In genomic region chr7:20144801-20145200, GRCh38 we compare ENCODE assay signal across 15 cellular contexts.
A peak's percentile ranks its signal among the peaks of the same experiment; 100 is the strongest.
DNase-seq lines count a peak whose midpoint lies in the region; FAIRE-seq and TF ChIP-seq lines count a peak whose summit lies in the region.
"Had no signal": no experiment of that assay in that cellular context is flagged by ENCODE, and none has a peak within 500 bp of the region (broad histone marks: within the 10 kb centered on the region; RNA-seq: fewer than 3 reads in every experiment).

No MANE protein-coding gene starts in this region.

- DNase-seq in GM19239 (ENCODE audit: insufficient read length, low spot score) (no peak), bronchial epithelial cell (ENCODE audit: low read depth) (peak; percentile 74), sigmoid colon (no peak), MV-4-11 (lab: John Stamatoyannopoulos, UW) (no peak), SK-N-SH (no peak), esophagus muscularis mucosa (ENCODE audit: extremely low spot score) (no peak)
- DNase-seq: CD4-positive, CD25-positive, alpha-beta regulatory T cell; CD8-positive, alpha-beta memory T cell; COR-L47; GDM1 had no signal

- no peak for TF ChIP-seq POLR2A in sigmoid colon (IDR thresholded peaks at IDR 0.05)
- no peak for TF ChIP-seq POLR2A in esophagus muscularis mucosa (IDR thresholded peaks at IDR 0.05; ENCODE audit: low read depth)

- no peaks in the 10 kb centered on the region for H3K79me2 ChIP-seq in SK-N-SH (ENCODE audit: insufficient read depth)

- H2AFZ ChIP-seq in SK-N-SH (ENCODE audit: low read depth) = no peak overlapping the region

- TF ChIP-seq CTCF in bronchial epithelial cell (IDR thresholded peaks at IDR 0.05; ENCODE audit: insufficient read depth, low read length, severe bottlenecking) (no peak), sigmoid colon (IDR thresholded peaks at IDR 0.05) (no peak), SK-N-SH (IDR thresholded peaks at IDR 0.05) (no peak), esophagus muscularis mucosa (IDR thresholded peaks at IDR 0.05) (no peak)

- TF ChIP-seq RAD21 in SK-N-SH (IDR thresholded peaks at IDR 0.05; ENCODE audit: low read length) = no peak

- intact Hi-C loops in sigmoid colon (cut with DNase I) = no loop called here
- intact Hi-C loops in esophagus muscularis mucosa (cut with DNase I) = no loop called here

- FAIRE-seq in GM19239 (lab: Jason Lieb, UNC) (peak; percentile 83), bronchial epithelial cell (lab: Jason Lieb, UNC) (no peak)
- FAIRE-seq: D721Med, GM12892, H1 had no signal

- H3F3A ChIP-seq in SK-N-SH (replicated peaks; ENCODE audit: insufficient read depth) = no peaks in the 10 kb centered on the region

- H3K4me3 ChIP-seq in bronchial epithelial cell (ENCODE audit: low read depth, low read length) = no peak overlapping the region
- no peak overlapping the region for H3K4me3 ChIP-seq in sigmoid colon
- H3K4me3 ChIP-seq in SK-N-SH (ENCODE audit: low read depth in 2 of 2, low read length in 1 of 2) = no peak overlapping the region
- no peak overlapping the region for H3K4me3 ChIP-seq in esophagus muscularis mucosa
- H3K4me3 ChIP-seq: BLaER1 treated with 17β-estradiol and CSF1 and Interleukin-3, amounts not matched to agents 10 nM and 100 nM; HAP-1 had no signal

- H3K4me1 ChIP-seq in sigmoid colon = peaks cover 0 to 35% (median 30%) of the 10 kb centered on the region in 4 donors
- peaks cover 0 to 2% of the 10 kb centered on the region in 2 experiments; a peak in 1 of 4 replicates for H3K4me1 ChIP-seq in SK-N-SH (ENCODE audit: control insufficient read depth in 1 of 2, insufficient read depth in 2 of 2, low read depth in 1 of 2, low read length in 1 of 2)
- peaks cover 0 to 20% (median 13%) of the 10 kb centered on the region in 4 donors for H3K4me1 ChIP-seq in esophagus muscularis mucosa

- H3K27me3 ChIP-seq in bronchial epithelial cell (ENCODE audit: control insufficient read depth, insufficient read depth, low read length) (no peaks in the 10 kb centered on the region), sigmoid colon (no peaks in the 10 kb centered on the region), SK-N-SH (ENCODE audit: insufficient read depth) (no peaks in the 10 kb centered on the region), esophagus muscularis mucosa (no peaks in the 10 kb centered on the region)
- H3K27me3 ChIP-seq: BLaER1 treated with 17β-estradiol and CSF1 and Interleukin-3, amounts not matched to agents 10 nM and 100 nM had no signal

- peak overlapping the region in 3 of 4 donors; percentile 14 to 66 (median 35) for H3K27ac ChIP-seq in sigmoid colon
- no peak overlapping the region for H3K27ac ChIP-seq in SK-N-SH (ENCODE audit: low read depth in 2 of 2, low read length in 1 of 2)
- H3K27ac ChIP-seq in esophagus muscularis mucosa (replicated peaks in 1 of 4) = no peak overlapping the region
- H3K27ac ChIP-seq: BLaER1 treated with 17β-estradiol and CSF1 and Interleukin-3, amounts not matched to agents 10 nM and 100 nM had no signal

- POLR2A ChIA-PET in SK-N-SH (lab: Yijun Ruan, JAX) = no interaction called here

- H3K36me3 ChIP-seq in bronchial epithelial cell (ENCODE audit: control insufficient read depth, insufficient read depth, low read length) (no peaks in the 10 kb centered on the region), sigmoid colon (no peaks in the 10 kb centered on the region), SK-N-SH (replicated peaks in 1 of 2; ENCODE audit: control insufficient read depth in 1 of 2, insufficient read depth in 2 of 2, low read length in 1 of 2) (no peaks in the 10 kb centered on the region), esophagus muscularis mucosa (no peaks in the 10 kb centered on the region)
- H3K36me3 ChIP-seq: HAP-1 had no signal

- H3K9me3 ChIP-seq in sigmoid colon (no peaks in the 10 kb centered on the region), SK-N-SH (no peaks in the 10 kb centered on the region), esophagus muscularis mucosa (no peaks in the 10 kb centered on the region)
- H3K9me3 ChIP-seq: BLaER1 treated with 17β-estradiol and CSF1 and Interleukin-3, amounts not matched to agents 10 nM and 100 nM; HAP-1 had no signal

- 93 to 96% methylated on average over 3 of the region's 3 CpGs for WGBS in sigmoid colon, 2 donors
- WGBS in SK-N-SH (ENCODE audit: low lambda C conversion rate) = 82% methylated on average over 3 of the region's 3 CpGs
- 69% methylated on average over 3 of the region's 3 CpGs for WGBS in esophagus muscularis mucosa

- CTCF ChIA-PET in SK-N-SH (lab: Yijun Ruan, JAX) = interaction anchor here (1.1 to 1.8 kb wide), 2 partner anchors 14 to 28 kb away, joined by 5 to 6 read pairs; no protein-coding TSS in a partner anchor

- no peak overlapping the region for H3K9ac ChIP-seq in SK-N-SH
- H3K9ac ChIP-seq: BLaER1 treated with 17β-estradiol and CSF1 and Interleukin-3, amounts not matched to agents 10 nM and 100 nM had no signal

- no peak overlapping the region for H3K4me2 ChIP-seq in SK-N-SH
- H3K4me2 ChIP-seq: BLaER1 treated with 17β-estradiol and CSF1 and Interleukin-3, amounts not matched to agents 10 nM and 100 nM had no signal

- no peak for TF ChIP-seq EP300 in sigmoid colon (IDR thresholded peaks at IDR 0.05)
- no peak for TF ChIP-seq EP300 in SK-N-SH (IDR thresholded peaks at IDR 0.05; ENCODE audit: borderline replicate concordance in 1 of 2, low read depth in 1 of 2, low read length in 1 of 2)
- no peak for TF ChIP-seq EP300 in esophagus muscularis mucosa (IDR thresholded peaks at IDR 0.05)

- no peaks in the 10 kb centered on the region for H4K20me1 ChIP-seq in SK-N-SH (ENCODE audit: insufficient read depth)
- H4K20me1 ChIP-seq: BLaER1 treated with 17β-estradiol and CSF1 and Interleukin-3, amounts not matched to agents 10 nM and 100 nM had no signal

- H3K9me2 ChIP-seq in SK-N-SH = no peaks in the 10 kb centered on the region

TF ChIP-seq in SK-N-SH, 30 proteins besides CTCF, POLR2A, EP300 and RAD21:
- TF ChIP-seq YY1 (IDR thresholded peaks at IDR 0.05; ENCODE audit: low read depth) (no peak), GATA2 (CRISPR knock-in tag; IDR thresholded peaks at IDR 0.05) (no peak), MEF2A (IDR thresholded peaks at IDR 0.05; ENCODE audit: borderline replicate concordance, low read depth) (no peak), RCOR1 (IDR thresholded peaks at IDR 0.05; ENCODE audit: low read length) (no peak), USF1 (IDR thresholded peaks at IDR 0.05; ENCODE audit: borderline replicate concordance, low read depth) (no peak), FOSL2 (IDR thresholded peaks at IDR 0.05; ENCODE audit: borderline replicate concordance, low read depth) (no peak), FOXJ3 (CRISPR knock-in tag; IDR thresholded peaks at IDR 0.05) (no peak), RXRA (IDR thresholded peaks at IDR 0.05; ENCODE audit: borderline replicate concordance, low read depth) (no peak), GABPA (IDR thresholded peaks at IDR 0.05; ENCODE audit: low read depth) (no peak), TAF1 (IDR thresholded peaks at IDR 0.05; ENCODE audit: borderline replicate concordance, low read depth, low read length) (no peak)

Comparison
In these comparisons a context has a peak if more than half of its experiments do, and no peak if none do; other contexts are left out.
1. H3K27ac ChIP-seq: peak in sigmoid colon (3 of 4); none in SK-N-SH (0 of 2) and esophagus muscularis mucosa (0 of 4).